1 cellular context compared by ENCODE assay signal in the genomic region with DNA sequence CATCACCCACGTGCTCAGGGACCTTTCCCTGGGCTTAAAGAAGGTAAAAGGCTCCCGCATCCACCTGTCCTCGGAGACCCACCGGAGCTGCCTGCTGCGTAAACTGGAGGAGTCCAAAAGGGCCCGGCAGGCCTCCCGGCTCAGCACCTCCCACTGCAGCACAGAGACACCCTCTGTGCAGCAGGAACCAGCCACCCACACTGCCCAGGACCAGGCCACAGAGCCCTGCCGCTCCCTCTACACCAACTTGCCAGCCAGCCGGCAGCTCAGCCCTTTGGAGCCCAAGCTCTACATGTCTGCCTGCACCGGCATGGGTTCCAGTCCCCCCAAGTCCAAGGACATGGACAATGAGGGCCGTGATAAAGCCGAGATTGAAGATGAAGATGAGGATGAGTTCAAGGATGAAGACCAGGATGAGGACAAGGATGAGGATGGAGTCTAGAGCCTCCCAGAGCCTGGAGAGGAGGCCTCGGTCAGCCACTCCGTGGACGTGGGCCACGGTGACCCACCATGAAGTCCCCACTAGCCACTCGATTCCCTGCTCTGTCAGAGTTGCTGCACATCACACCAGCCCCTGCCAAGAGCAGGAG.
A peak's percentile ranks its signal among the peaks of the same experiment; 100 is the strongest.
TF ChIP-seq lines count a peak whose summit lies in the region.

No MANE protein-coding gene starts in this region.

TF ChIP-seq in K562, 482 proteins besides CTCF, POLR2A, EP300 and RAD21 (continued from another document):
- TF ChIP-seq, protein P1, sequence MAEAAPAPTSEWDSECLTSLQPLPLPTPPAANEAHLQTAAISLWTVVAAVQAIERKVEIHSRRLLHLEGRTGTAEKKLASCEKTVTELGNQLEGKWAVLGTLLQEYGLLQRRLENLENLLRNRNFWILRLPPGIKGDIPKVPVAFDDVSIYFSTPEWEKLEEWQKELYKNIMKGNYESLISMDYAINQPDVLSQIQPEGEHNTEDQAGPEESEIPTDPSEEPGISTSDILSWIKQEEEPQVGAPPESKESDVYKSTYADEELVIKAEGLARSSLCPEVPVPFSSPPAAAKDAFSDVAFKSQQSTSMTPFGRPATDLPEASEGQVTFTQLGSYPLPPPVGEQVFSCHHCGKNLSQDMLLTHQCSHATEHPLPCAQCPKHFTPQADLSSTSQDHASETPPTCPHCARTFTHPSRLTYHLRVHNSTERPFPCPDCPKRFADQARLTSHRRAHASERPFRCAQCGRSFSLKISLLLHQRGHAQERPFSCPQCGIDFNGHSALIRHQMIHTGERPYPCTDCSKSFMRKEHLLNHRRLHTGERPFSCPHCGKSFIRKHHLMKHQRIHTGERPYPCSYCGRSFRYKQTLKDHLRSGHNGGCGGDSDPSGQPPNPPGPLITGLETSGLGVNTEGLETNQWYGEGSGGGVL (CRISPR knock-in tag; IDR thresholded peaks at IDR 0.05): no peak
- TF ChIP-seq ZNF507 (tag; conservative IDR thresholded peaks at IDR 0.05) (no peak), HSF4 (CRISPR knock-in tag; IDR thresholded peaks at IDR 0.05; ENCODE audit: borderline replicate concordance) (no peak), TCFL5 (CRISPR knock-in tag; conservative IDR thresholded peaks at IDR 0.05) (no peak), TBL1XR1 (IDR thresholded peaks at IDR 0.05; ENCODE audit: low read length in 2 of 2) (0 out of 4 replicates have a peak, but pooled peaks of 1 of the 2 experiments have one; percentile 30), EHMT2 (IDR thresholded peaks at IDR 0.05) (no peak), NELFE (IDR thresholded peaks at IDR 0.05; ENCODE audit: insufficient read depth, insufficient read length) (no peak), MECOM (CRISPR knock-in tag; IDR thresholded peaks at IDR 0.05) (no peak), DMBX1 (CRISPR knock-in tag; IDR thresholded peaks at IDR 0.05; ENCODE audit: borderline replicate concordance) (no peak)
- TF ChIP-seq, protein P2, sequence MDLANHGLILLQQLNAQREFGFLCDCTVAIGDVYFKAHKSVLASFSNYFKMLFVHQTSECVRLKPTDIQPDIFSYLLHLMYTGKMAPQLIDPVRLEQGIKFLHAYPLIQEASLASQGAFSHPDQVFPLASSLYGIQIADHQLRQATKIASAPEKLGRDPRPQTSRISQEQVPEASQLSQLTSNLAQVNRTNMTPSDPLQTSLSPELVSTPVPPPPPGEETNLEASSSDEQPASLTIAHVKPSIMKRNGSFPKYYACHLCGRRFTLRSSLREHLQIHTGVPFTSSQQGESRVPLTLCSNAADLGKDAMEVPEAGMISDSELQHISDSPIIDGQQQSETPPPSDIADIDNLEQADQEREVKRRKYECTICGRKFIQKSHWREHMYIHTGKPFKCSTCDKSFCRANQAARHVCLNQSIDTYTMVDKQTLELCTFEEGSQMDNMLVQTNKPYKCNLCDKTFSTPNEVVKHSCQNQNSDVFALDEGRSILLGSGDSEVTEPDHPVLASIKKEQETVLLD (IDR thresholded peaks at IDR 0.05): no peak
- TF ChIP-seq, protein P3, sequence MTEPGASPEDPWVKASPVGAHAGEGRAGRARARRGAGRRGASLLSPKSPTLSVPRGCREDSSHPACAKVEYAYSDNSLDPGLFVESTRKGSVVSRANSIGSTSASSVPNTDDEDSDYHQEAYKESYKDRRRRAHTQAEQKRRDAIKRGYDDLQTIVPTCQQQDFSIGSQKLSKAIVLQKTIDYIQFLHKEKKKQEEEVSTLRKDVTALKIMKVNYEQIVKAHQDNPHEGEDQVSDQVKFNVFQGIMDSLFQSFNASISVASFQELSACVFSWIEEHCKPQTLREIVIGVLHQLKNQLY (CRISPR knock-in tag; conservative IDR thresholded peaks at IDR 0.05): peak in 1 of 2 experiments; percentile 89; a peak in 2 of 4 replicates
TF ChIP-seq in K562: peak in this region for 9.
